Comparison of ENCODE assay signal across 12 cellular contexts in genomic region chr2:99867690-99868089, GRCh38.
DNase-seq lines count a peak whose midpoint lies in the region; ATAC-seq, FAIRE-seq and TF ChIP-seq lines count a peak whose summit lies in the region.
"Had no signal": no experiment of that assay in that cellular context is flagged by ENCODE, and none has a peak within 500 bp of the region (broad histone marks: within the 10 kb centered on the region; RNA-seq: fewer than 3 reads in every experiment).

No MANE protein-coding gene starts in this region.

- H3K27ac ChIP-seq in breast epithelium (no peak overlapping the region), WERI-Rb-1 (no peak overlapping the region), kidney (ENCODE audit: low read depth in 2 of 2, low read length in 2 of 2) (no peak overlapping the region)

- H3K36me3 ChIP-seq in breast epithelium: no peaks in the 10 kb centered on the region
- no peaks in the 10 kb centered on the region for H3K36me3 ChIP-seq in WERI-Rb-1
- no peaks in the 10 kb centered on the region for H3K36me3 ChIP-seq in kidney (ENCODE audit: control insufficient read depth in 1 of 2, insufficient read depth in 2 of 2, low read length in 2 of 2)

- H3K27me3 ChIP-seq in breast epithelium (no peaks in the 10 kb centered on the region), WERI-Rb-1 (ENCODE audit: insufficient read depth, low read depth, severe bottlenecking) (no peaks in the 10 kb centered on the region)

- no peak for FAIRE-seq in kidney (lab: Jason Lieb, UNC)
- FAIRE-seq: G401.6 had no signal

- POLR2A ChIA-PET in MCF 10A (lab: Yijun Ruan, JAX): interaction anchor here (0.8 kb wide), 1 partner anchor 14 kb away, joined by 3 read pairs; no protein-coding TSS in a partner anchor

- H3K9me3 ChIP-seq in breast epithelium: no peaks in the 10 kb centered on the region
- H3K9me3 ChIP-seq in WERI-Rb-1 (ENCODE audit: severe bottlenecking): no peaks in the 10 kb centered on the region
- no peaks in the 10 kb centered on the region for H3K9me3 ChIP-seq in kidney (ENCODE audit: control insufficient read depth in 1 of 2, low read length in 2 of 2)

- no TSS peak for BruUV-seq in MCF 10A (replicated peaks; lab: Mats Ljungman, UMichigan)

- intact Hi-C loops in MCF 10A (cut with micrococcal nuclease) (no loop called here), breast epithelium (cut with DNase I; ENCODE audit: low total_unique reads) (no loop called here), kidney (cut with DNase I) (no loop called here)

- DNase-seq in MCF 10A (ENCODE audit: unreplicated experiment) (peak; percentile 56), breast epithelium (ENCODE audit: low spot score in 2 of 2) (no peak), WERI-Rb-1 (peak; percentile 16), kidney (peak; percentile 74), DMS53 treated with DMSO at 0.1 percent for 48 hours (lab: John Stamatoyannopoulos, UW; ENCODE audit: unreplicated experiment) (no peak)
- DNase-seq: activated CD4-positive, alpha-beta T cell treated with anti-CD3 and anti-CD28 coated beads, Interleukin-2, amount 50 U/mL, for 1 hour; activated naive CD4-positive, alpha-beta T cell treated with anti-CD3 and anti-CD28 coated beads, Interleukin-2, amount 10 ng/mL, durations not matched to agents 7 days and 5 days; NCI-H345 had no signal

- H3K36me3 Mint-ChIP-seq in MCF 10A (ENCODE audit: insufficient read depth, unreplicated experiment): no peaks in the 10 kb centered on the region
- H3K36me3 Mint-ChIP-seq: activated naive CD4-positive, alpha-beta T cell treated with anti-CD3 and anti-CD28 coated beads, Interleukin-2, amount 10 ng/mL, durations not matched to agents 7 days and 5 days had no signal

- no peak for ATAC-seq in HG03159 (IDR thresholded peaks at IDR 0.05; ENCODE audit: unreplicated experiment)
- ATAC-seq in HG03175 (IDR thresholded peaks at IDR 0.05; ENCODE audit: unreplicated experiment): no peak
- no peak for ATAC-seq in GM18907 (IDR thresholded peaks at IDR 0.05; ENCODE audit: unreplicated experiment)

- no peaks in the 10 kb centered on the region for H3K9me3 Mint-ChIP-seq in MCF 10A (ENCODE audit: unreplicated experiment)
- H3K9me3 Mint-ChIP-seq: activated naive CD4-positive, alpha-beta T cell treated with anti-CD3 and anti-CD28 coated beads, Interleukin-2, amount 10 ng/mL, durations not matched to agents 7 days and 5 days had no signal

- H3K4me1 Mint-ChIP-seq in MCF 10A (ENCODE audit: insufficient read depth, unreplicated experiment): peaks cover 19% of the 10 kb centered on the region

- H3K4me1 ChIP-seq in breast epithelium: no peaks in the 10 kb centered on the region
- no peaks in the 10 kb centered on the region for H3K4me1 ChIP-seq in kidney (ENCODE audit: control insufficient read depth in 1 of 2, insufficient read depth in 1 of 2, low read depth in 1 of 2, low read length in 2 of 2)

- H3K27ac Mint-ChIP-seq in MCF 10A (ENCODE audit: low read depth, unreplicated experiment): peak overlapping the region; percentile 40
- H3K27ac Mint-ChIP-seq: activated naive CD4-positive, alpha-beta T cell treated with anti-CD3 and anti-CD28 coated beads, Interleukin-2, amount 10 ng/mL, durations not matched to agents 7 days and 5 days had no signal

- H3K4me3 Mint-ChIP-seq in MCF 10A (ENCODE audit: unreplicated experiment): no peak overlapping the region
- H3K4me3 Mint-ChIP-seq: activated naive CD4-positive, alpha-beta T cell treated with anti-CD3 and anti-CD28 coated beads, Interleukin-2, amount 10 ng/mL, durations not matched to agents 7 days and 5 days had no signal

- no peaks in the 10 kb centered on the region for H3K27me3 Mint-ChIP-seq in MCF 10A (ENCODE audit: insufficient read depth, unreplicated experiment)

- TF ChIP-seq POLR2A in breast epithelium (IDR thresholded peaks at IDR 0.05): no peak

- TF ChIP-seq CTCF in MCF 10A (IDR thresholded peaks at IDR 0.05; ENCODE audit: unreplicated experiment) (no peak), breast epithelium (IDR thresholded peaks at IDR 0.05) (no peak), WERI-Rb-1 (IDR thresholded peaks at IDR 0.05; ENCODE audit: low read depth, low read length) (no peak), kidney (IDR thresholded peaks at IDR 0.05; ENCODE audit: borderline replicate concordance, extremely low read depth, insufficient read depth) (no peak)

- H3K9ac ChIP-seq in kidney (ENCODE audit: low read length in 2 of 2): no peak overlapping the region

- CTCF ChIA-PET in MCF 10A (lab: Yijun Ruan, JAX): interaction anchor here (0.6 to 1.0 kb wide), 2 partner anchors 69 to 167 kb away, joined by 3 read pairs; no protein-coding TSS in a partner anchor

- no peak overlapping the region for H3K4me3 ChIP-seq in breast epithelium
- no peak overlapping the region for H3K4me3 ChIP-seq in WERI-Rb-1 (ENCODE audit: low read depth, low read length)
- H3K4me3 ChIP-seq in kidney (ENCODE audit: low read length in 2 of 2): no peak overlapping the region

Comparison
In these comparisons a context has a peak if more than half of its experiments do, and no peak if none do; other contexts are left out.
1. DNase-seq: peak in MCF 10A (single experiment), WERI-Rb-1 (single experiment) and kidney (single experiment); none in breast epithelium (0 of 2) and DMS53 treated with DMSO at 0.1 percent for 48 hours (single experiment).